8 cellular contexts compared by ENCODE assay signal in the genomic region with DNA sequence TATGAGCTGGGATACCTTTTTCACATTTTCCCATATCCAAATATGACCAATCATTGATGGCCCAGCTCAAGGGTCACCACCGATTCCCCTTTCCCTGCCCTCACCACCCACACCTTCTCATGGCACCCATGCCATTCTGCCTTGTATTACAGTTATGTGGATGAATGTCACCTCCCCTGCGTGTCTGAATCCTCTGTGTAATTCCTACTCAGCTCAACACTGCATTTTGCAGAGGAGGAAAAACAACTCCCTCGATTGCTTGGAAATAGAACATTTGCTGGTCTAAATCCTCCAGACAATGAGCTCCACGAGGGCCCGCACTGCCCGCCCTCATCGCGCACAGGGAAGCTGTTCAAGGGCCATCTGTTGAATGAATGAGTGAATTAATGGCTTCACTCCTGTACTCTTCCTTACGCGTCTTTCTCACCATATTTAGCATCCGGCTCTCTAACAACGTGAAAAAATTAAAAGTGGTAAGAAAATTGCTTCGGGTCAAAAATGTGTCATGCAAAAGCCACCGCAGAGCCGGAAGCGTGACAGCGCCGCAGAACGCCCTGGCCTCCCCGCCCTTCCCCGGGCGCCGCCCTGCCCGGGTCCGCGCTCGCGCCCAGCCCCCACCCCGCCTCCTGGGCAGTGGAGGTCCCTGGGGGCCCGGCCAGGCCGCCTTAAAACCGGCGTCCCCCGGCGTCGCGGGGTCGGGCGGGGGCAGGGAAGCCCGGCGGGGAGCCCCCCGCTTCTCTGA. TPM values are rescaled to one million over a fixed set of nuclear protein-coding genes. Genes with fewer than 3 reads are reported as not detected.
DNase-seq lines count a peak whose midpoint lies in the region; ATAC-seq, FAIRE-seq and TF ChIP-seq lines count a peak whose summit lies in the region.

No MANE protein-coding gene starts in this region.

- no peaks in the 10 kb centered on the region for H3K9me3 ChIP-seq in A549
- no peaks in the 10 kb centered on the region for H3K9me3 ChIP-seq in effector memory CD4-positive, alpha-beta T cell (ENCODE audit: control insufficient read depth, low read length)
- H3K9me3 ChIP-seq in mononuclear cell (ENCODE audit: low read depth, low read length), result no peaks in the 10 kb centered on the region

- H3K4me1 ChIP-seq in A549 (peaks cover 35% of the 10 kb centered on the region), mononuclear cell (ENCODE audit: insufficient read depth, low read length) (peaks cover 88% of the 10 kb centered on the region)
- H3K4me1 ChIP-seq in effector memory CD4-positive, alpha-beta T cell (ENCODE audit: control insufficient read depth, insufficient read depth, low read length, poor library complexity, severe bottlenecking), result peaks cover 44% of the 10 kb centered on the region

- POLR2A ChIA-PET in A549 (lab: Yijun Ruan, JAX), result interaction anchor here (0.9 to 2.8 kb wide), 5 partner anchors 12 to 159 kb away, joined by 3 to 10 read pairs (median 6); a partner anchor contains a TSS

- 13% methylated on average over 23 of the region's 42 CpGs for WGBS in A549 (ENCODE audit: missing lambda C conversion rate)

- ATAC-seq in A549 (peak; percentile 87 to 89), GM18520 (IDR thresholded peaks at IDR 0.05; ENCODE audit: unreplicated experiment) (peak; percentile 79), HG03025 (IDR thresholded peaks at IDR 0.05; ENCODE audit: low FRiP score, unreplicated experiment) (peak; percentile 75)

- 0 out of 5 replicates have a peak, but pooled peaks of 1 of the 2 experiments have one; percentile 23 for TF ChIP-seq EP300 in A549 (IDR thresholded peaks at IDR 0.05)

- H3K4me3 ChIP-seq in A549, result peak overlapping the region; percentile 87
- peak overlapping the region; percentile 42 for H3K4me3 ChIP-seq in effector memory CD4-positive, alpha-beta T cell (ENCODE audit: insufficient read depth, low read depth, low read length, poor library complexity, severe bottlenecking)
- peak overlapping the region; percentile 52 for H3K4me3 ChIP-seq in mononuclear cell (ENCODE audit: low read length)

- peak overlapping the region; percentile 99 for H3K27ac ChIP-seq in A549
- H3K27ac ChIP-seq in effector memory CD4-positive, alpha-beta T cell (ENCODE audit: insufficient read depth, low read length, poor library complexity, severe bottlenecking), result peak overlapping the region; percentile 64

- no peak for TF ChIP-seq CTCF in A549 (IDR thresholded peaks at IDR 0.05)

- no peaks in the 10 kb centered on the region for H3K36me3 ChIP-seq in effector memory CD4-positive, alpha-beta T cell (ENCODE audit: control insufficient read depth, insufficient read depth, low read length)

- peak in 1 of 2 experiments; percentile 11; a peak in 1 of 5 replicates for TF ChIP-seq RAD21 in A549 (conservative IDR thresholded peaks at IDR 0.05 in 1 of 2, IDR thresholded peaks at IDR 0.05 in 1 of 2)

- H3K4me2 ChIP-seq in A549, result peak overlapping the region; percentile 69

- no peak for TF ChIP-seq POLR2A in A549 (IDR thresholded peaks at IDR 0.05; ENCODE audit: low read length)

- DNase-seq in A549 (ENCODE audit: low read depth in 1 of 2, low spot score in 1 of 2) (peak; percentile 68 to 69), NCI-H2227 treated with DMSO at 0.1 percent for 48 hours (lab: John Stamatoyannopoulos, UW) (peak; percentile 10)
- DNase-seq in activated CD4-positive, alpha-beta T cell treated with anti-CD3 and anti-CD28 coated beads, Interleukin-2, amount 50 U/mL, for 1 hour, result peak; percentile 67
- DNase-seq in effector memory CD4-positive, alpha-beta T cell, result peak; percentile 59 to 62 (median 62)
- peak; percentile 49 to 50 for DNase-seq in stimulated activated CD8-positive, alpha-beta memory T cell treated with anti-CD3 and anti-CD28 coated beads, Interleukin-7, amount 100 ng/mL, for 1 hour (ENCODE audit: low read depth in 2 of 2)

- no peaks in the 10 kb centered on the region for H3K27me3 ChIP-seq in effector memory CD4-positive, alpha-beta T cell (replicated peaks; ENCODE audit: control insufficient read depth, insufficient read depth, low read length, poor library complexity, severe bottlenecking)
- no peaks in the 10 kb centered on the region for H3K27me3 ChIP-seq in mononuclear cell (ENCODE audit: insufficient read depth, low read length)

- CTCF ChIA-PET in A549 (lab: Yijun Ruan, JAX), result interaction anchor here (0.9 to 3.1 kb wide), 10 partner anchors 10 to 158 kb away, joined by 3 to 12 read pairs (median 4); no protein-coding TSS in a partner anchor

- FAIRE-seq in A549 (lab: Jason Lieb, UNC), result no peak

TF ChIP-seq in A549, 52 proteins besides CTCF, POLR2A, EP300 and RAD21:
- TF ChIP-seq ZSCAN20 (CRISPR knock-in tag; IDR thresholded peaks at IDR 0.05) (0 out of 2 replicates have a peak, but pooled peaks have one; percentile 57), NR3C1 (IDR thresholded peaks at IDR 0.05) (no peak), HOXB13 (CRISPR knock-in tag; IDR thresholded peaks at IDR 0.05; ENCODE audit: low read depth) (0 out of 2 replicates have a peak, but pooled peaks have one; percentile 32), MAZ (IDR thresholded peaks at IDR 0.05; ENCODE audit: borderline replicate concordance, low read depth, low read length) (no peak), RFX5 (IDR thresholded peaks at IDR 0.05) (no peak), NFE2L2 (conservative IDR thresholded peaks at IDR 0.05; ENCODE audit: low read length) (no peak), EHF (CRISPR knock-in tag; IDR thresholded peaks at IDR 0.05) (peak; percentile 78; the same call in 1 of the 2 replicates), MYC (IDR thresholded peaks at IDR 0.05; ENCODE audit: borderline replicate concordance, low read length) (0 out of 2 replicates have a peak, but pooled peaks have one; percentile 57), CEBPB (IDR thresholded peaks at IDR 0.05) (no peak), ZNF302 (CRISPR knock-in tag; IDR thresholded peaks at IDR 0.05) (peak; percentile 36; the same call in 1 of the 2 replicates), HOXB5 (CRISPR knock-in tag; IDR thresholded peaks at IDR 0.05) (0 out of 2 replicates have a peak, but pooled peaks have one; percentile 48), CHD2 (IDR thresholded peaks at IDR 0.05; ENCODE audit: low read length, partially characterized antibody) (peak; percentile 32), FOSB (CRISPR knock-in tag; IDR thresholded peaks at IDR 0.05) (no peak)
- TF ChIP-seq, protein P1, sequence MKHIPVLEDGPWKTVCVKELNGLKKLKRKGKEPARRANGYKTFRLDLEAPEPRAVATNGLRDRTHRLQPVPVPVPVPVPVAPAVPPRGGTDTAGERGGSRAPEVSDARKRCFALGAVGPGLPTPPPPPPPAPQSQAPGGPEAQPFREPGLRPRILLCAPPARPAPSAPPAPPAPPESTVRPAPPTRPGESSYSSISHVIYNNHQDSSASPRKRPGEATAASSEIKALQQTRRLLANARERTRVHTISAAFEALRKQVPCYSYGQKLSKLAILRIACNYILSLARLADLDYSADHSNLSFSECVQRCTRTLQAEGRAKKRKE (CRISPR knock-in tag; IDR thresholded peaks at IDR 0.05; ENCODE audit: low read depth), result no peak
- TF ChIP-seq, protein P2, sequence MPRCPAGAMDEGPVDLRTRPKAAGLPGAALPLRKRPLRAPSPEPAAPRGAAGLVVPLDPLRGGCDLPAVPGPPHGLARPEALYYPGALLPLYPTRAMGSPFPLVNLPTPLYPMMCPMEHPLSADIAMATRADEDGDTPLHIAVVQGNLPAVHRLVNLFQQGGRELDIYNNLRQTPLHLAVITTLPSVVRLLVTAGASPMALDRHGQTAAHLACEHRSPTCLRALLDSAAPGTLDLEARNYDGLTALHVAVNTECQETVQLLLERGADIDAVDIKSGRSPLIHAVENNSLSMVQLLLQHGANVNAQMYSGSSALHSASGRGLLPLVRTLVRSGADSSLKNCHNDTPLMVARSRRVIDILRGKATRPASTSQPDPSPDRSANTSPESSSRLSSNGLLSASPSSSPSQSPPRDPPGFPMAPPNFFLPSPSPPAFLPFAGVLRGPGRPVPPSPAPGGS (IDR thresholded peaks at IDR 0.05), result 0 out of 3 replicates have a peak, but pooled peaks have one; percentile 66
- TF ChIP-seq, protein P3, sequence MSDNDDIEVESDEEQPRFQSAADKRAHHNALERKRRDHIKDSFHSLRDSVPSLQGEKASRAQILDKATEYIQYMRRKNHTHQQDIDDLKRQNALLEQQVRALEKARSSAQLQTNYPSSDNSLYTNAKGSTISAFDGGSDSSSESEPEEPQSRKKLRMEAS (IDR thresholded peaks at IDR 0.05), result peak; percentile 76
- TF ChIP-seq, protein P4, sequence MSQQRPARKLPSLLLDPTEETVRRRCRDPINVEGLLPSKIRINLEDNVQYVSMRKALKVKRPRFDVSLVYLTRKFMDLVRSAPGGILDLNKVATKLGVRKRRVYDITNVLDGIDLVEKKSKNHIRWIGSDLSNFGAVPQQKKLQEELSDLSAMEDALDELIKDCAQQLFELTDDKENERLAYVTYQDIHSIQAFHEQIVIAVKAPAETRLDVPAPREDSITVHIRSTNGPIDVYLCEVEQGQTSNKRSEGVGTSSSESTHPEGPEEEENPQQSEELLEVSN (IDR thresholded peaks at IDR 0.05; ENCODE audit: borderline replicate concordance, low read depth), result peak; percentile 68

RNA-seq across cellular contexts. Expression of a gene that starts 0.7 kb away (rescaled TPM):
- polyA plus RNA-seq in A549 (2011; rRNA removed) (18.6 and 21.7 TPM in 2 replicates), A549 (2017; fragmentation: RNase III; extraction: RNeasy Plus Mini Kit Qiagen cat#74134 plus additional on column Dnase treatment) (14.1 to 17.9 TPM (median 15.7 TPM) in 3 replicates)
- 6.3 and 7.3 TPM in 2 replicates for polyA plus RNA-seq in A549 (2012; cell fraction: cytosol; rRNA removed)
- polyA plus RNA-seq in A549 (2012; cell fraction: nucleus; rRNA removed), result 8.6 and 12.3 TPM in 2 replicates
- polyA minus RNA-seq in A549 (2011; rRNA and poly(A)+ RNA removed), result 22.4 and 24.8 TPM in 2 replicates
- total RNA-seq in mononuclear cell, result 28.5 TPM

Comparison
In these comparisons a context has a peak if more than half of its experiments do, and no peak if none do; other contexts are left out.
1. Peak in every context shown above with its lines: DNase-seq, ATAC-seq, H3K4me3 ChIP-seq and H3K27ac ChIP-seq.
2. DNase-seq: peak in every context shown above with its lines; median percentile 68 in A549; 67 in activated CD4-positive, alpha-beta T cell treated with anti-CD3 and anti-CD28 coated beads, Interleukin-2, amount 50 U/mL, for 1 hour; 62 in effector memory CD4-positive, alpha-beta T cell; 50 in stimulated activated CD8-positive, alpha-beta memory T cell treated with anti-CD3 and anti-CD28 coated beads, Interleukin-7, amount 100 ng/mL, for 1 hour; 10 in NCI-H2227 treated with DMSO at 0.1 percent for 48 hours.